Comparison of ENCODE assay signal across 8 cellular contexts in the genomic region with DNA sequence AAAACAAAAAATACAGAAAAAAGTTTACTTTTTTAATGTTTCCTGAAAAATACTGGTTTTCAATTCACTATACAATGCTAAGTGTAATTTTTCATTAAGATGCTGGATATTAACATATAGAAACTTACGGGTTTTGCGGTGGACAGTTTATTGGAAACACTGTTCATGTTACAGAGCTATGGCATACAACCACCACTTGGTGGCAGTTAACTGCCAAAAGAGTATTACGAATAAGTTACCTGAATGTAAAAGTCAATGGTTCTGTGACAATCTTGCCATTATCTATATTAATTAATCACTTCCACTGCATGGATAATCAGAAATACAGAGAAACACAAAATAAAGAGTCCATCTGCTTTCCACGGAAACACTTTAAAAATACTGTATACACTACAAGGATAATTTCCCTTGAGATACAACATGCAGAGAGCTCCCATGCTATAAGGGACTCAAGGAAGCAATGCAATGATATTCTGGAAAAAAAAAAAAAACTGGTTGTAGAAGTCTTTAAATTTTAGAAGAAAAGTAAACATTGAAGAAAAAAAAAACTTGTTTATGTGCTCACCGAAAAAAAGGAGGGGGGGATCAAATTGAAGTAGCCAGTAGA.
DNase-seq lines count a peak whose midpoint lies in the region; ATAC-seq, FAIRE-seq and TF ChIP-seq lines count a peak whose summit lies in the region.

No MANE protein-coding gene starts in this region.

- ATAC-seq in A549 (peak; percentile 62 to 79; a peak in 4 of 6 replicates), GM21723 (IDR thresholded peaks at IDR 0.05; ENCODE audit: unreplicated experiment) (peak; percentile 92)

- FAIRE-seq in A549 (lab: Jason Lieb, UNC): no peak
- peak; percentile 74 for FAIRE-seq in TTC549 (lab: Jason Lieb, UNC)

- TF ChIP-seq POLR2A in A549 (IDR thresholded peaks at IDR 0.05; ENCODE audit: low read length) (no peak), sigmoid colon (IDR thresholded peaks at IDR 0.05) (no peak)

- no peaks in the 10 kb centered on the region for H3K36me3 ChIP-seq in sigmoid colon

- WGBS in A549 (ENCODE audit: missing lambda C conversion rate): 9% methylated on average over 5 of the region's 5 CpGs
- 27 to 48% methylated on average over 5 of the region's 5 CpGs for WGBS in sigmoid colon, 2 donors

- H3K4me3 ChIP-seq in A549: no peak overlapping the region
- H3K4me3 ChIP-seq in foreskin fibroblast (ENCODE audit: low read depth in 1 of 2, low read length in 2 of 2): no peak overlapping the region
- no peak overlapping the region for H3K4me3 ChIP-seq in sigmoid colon
- H3K4me3 ChIP-seq in coronary artery: no peak overlapping the region

- intact Hi-C loops in sigmoid colon (cut with DNase I): no loop called here

- H3K9me3 ChIP-seq in A549 (no peaks in the 10 kb centered on the region), sigmoid colon (no peaks in the 10 kb centered on the region)

- POLR2A ChIA-PET in A549 (lab: Yijun Ruan, JAX): no interaction called here

- no peak overlapping the region for H3K4me2 ChIP-seq in A549

- H3K27me3 ChIP-seq in sigmoid colon: no peaks in the 10 kb centered on the region

- H3K27ac ChIP-seq in A549 (no peak overlapping the region), sigmoid colon (no peak overlapping the region), coronary artery (no peak overlapping the region)

- CTCF ChIA-PET in A549 (lab: Yijun Ruan, JAX): interaction anchor here (0.6 to 2.5 kb wide), 8 partner anchors 11 to 1337 kb away, joined by 3 to 7 read pairs (median 3); a partner anchor contains a TSS

- TF ChIP-seq EP300 in A549 (IDR thresholded peaks at IDR 0.05) (no peak), sigmoid colon (IDR thresholded peaks at IDR 0.05) (no peak)

- TF ChIP-seq CTCF in A549 (IDR thresholded peaks at IDR 0.05) (peak; percentile 57), foreskin fibroblast (IDR thresholded peaks at IDR 0.05; ENCODE audit: low read depth, low read length) (peak; percentile 62), sigmoid colon (IDR thresholded peaks at IDR 0.05) (peak in 3 of 4 experiments; percentile 45 to 56 (median 54)), coronary artery (IDR thresholded peaks at IDR 0.05) (no peak)

- TF ChIP-seq RAD21 in A549 (conservative IDR thresholded peaks at IDR 0.05 in 1 of 2, IDR thresholded peaks at IDR 0.05 in 1 of 2): peak; percentile 47 to 49; a peak in 4 of 5 replicates

- DNase-seq in A549 (ENCODE audit: low read depth in 1 of 2, low spot score in 1 of 2): peak; percentile 1 to 32
- DNase-seq in Daoy (ENCODE audit: low read depth): peak; percentile 36
- peak; percentile 18 for DNase-seq in HT1080 (ENCODE audit: low read depth)
- peak in 1 of 2 donors; percentile 3 for DNase-seq in foreskin fibroblast
- DNase-seq in sigmoid colon: no peak
- no peak for DNase-seq in coronary artery (ENCODE audit: low spot score)

- H3K4me1 ChIP-seq in A549 (no peaks in the 10 kb centered on the region), sigmoid colon (peaks cover 0 to 18% (median 0%) of the 10 kb centered on the region in 4 donors)

TF ChIP-seq in A549, 52 proteins besides CTCF, POLR2A, EP300 and RAD21:
- TF ChIP-seq GATA3 (IDR thresholded peaks at IDR 0.05; ENCODE audit: borderline replicate concordance) (no peak), SMC3 (IDR thresholded peaks at IDR 0.05) (peak; percentile 49)

Comparison
In these comparisons a context has a peak if more than half of its experiments do, and no peak if none do; other contexts are left out.
1. DNase-seq: peak in A549 (2 of 2), Daoy (single experiment) and HT1080 (single experiment); none in sigmoid colon (single experiment) and coronary artery (single experiment).